10 cellular contexts compared by ENCODE assay signal in the genomic region with DNA sequence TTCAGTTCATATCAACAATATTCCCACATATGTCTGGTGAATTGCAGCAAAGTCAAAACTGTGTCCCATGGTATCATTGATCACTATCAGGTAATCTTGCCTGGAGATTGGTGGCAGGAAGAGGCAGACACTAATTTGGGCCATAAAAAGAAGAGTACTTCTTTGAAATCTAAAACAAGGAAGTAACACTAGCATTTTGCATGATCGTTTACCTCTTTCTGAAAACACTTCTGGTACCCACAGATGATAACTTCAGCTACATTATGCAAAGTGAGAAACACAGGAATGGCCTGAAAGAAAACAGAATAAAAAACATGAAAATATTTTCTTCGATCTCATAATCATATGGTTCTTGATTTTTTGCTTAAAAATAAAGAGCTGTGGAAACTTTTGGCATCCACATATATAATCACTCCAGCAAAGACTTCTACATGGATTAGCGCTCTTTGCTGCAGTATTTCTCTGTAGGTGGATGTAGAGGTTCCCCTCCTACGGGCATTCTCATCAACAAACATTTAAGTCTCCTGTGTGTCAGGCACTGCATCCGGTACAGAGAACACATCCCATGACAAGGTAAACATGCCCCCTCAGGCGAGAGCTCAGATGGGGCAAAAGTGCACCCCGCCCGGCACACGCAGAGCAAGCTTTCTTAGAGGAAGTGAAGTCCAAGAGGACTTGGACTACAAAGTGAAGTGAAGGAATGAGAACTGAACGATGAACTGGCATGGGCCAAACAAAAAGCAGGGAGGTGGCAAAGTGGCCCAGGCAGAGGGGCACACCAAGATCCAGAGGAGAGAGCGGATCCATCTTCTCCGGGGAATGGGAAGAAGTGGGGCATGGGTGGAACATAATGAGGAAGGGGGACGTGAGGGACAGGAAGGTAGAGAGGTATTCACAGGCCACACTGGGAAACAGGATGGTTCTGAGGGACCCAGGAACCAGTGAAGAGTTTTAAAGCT.
DNase-seq lines count a peak whose midpoint lies in the region; ATAC-seq, FAIRE-seq and TF ChIP-seq lines count a peak whose summit lies in the region.
"Had no signal": no experiment of that assay in that cellular context is flagged by ENCODE, and none has a peak within 500 bp of the region (broad histone marks: within the 10 kb centered on the region; RNA-seq: fewer than 3 reads in every experiment).

No MANE protein-coding gene starts in this region.

- DNase-seq in GM18507 (ENCODE audit: extremely low spot score, insufficient read length, low read depth) (no peak), PC-9 (no peak), mucosa of descending colon (peak in 2 of 3 donors; percentile 29 to 58), cortex of kidney (lab: John Stamatoyannopoulos, UW) (no peak), OCI-M2 (lab: John Stamatoyannopoulos, UW; ENCODE audit: unreplicated experiment) (no peak)
- DNase-seq: NCI-H2171, occipital lobe had no signal

- no peaks in the 10 kb centered on the region for H4K20me1 ChIP-seq in PC-9 (ENCODE audit: insufficient read depth)

- POLR2A ChIA-PET in PC-9 (lab: Charles Lee; ENCODE audit: unreplicated experiment): no interaction called here

- FAIRE-seq in GM18507 (lab: Jason Lieb, UNC): peak; percentile 15
- FAIRE-seq: K562 had no signal

- no TSS peak for BruUV-seq in PC-9 (replicated peaks; lab: Mats Ljungman, UMichigan)

- ATAC-seq in GM21529 (IDR thresholded peaks at IDR 0.05; ENCODE audit: unreplicated experiment) (peak; percentile 65), mucosa of descending colon (peak; percentile 68), HG03097 (IDR thresholded peaks at IDR 0.05; ENCODE audit: low FRiP score, unreplicated experiment) (no peak)
- ATAC-seq: K562 had no signal

- peaks cover 43% of the 10 kb centered on the region for H3K4me1 ChIP-seq in PC-9 (replicated peaks; ENCODE audit: insufficient read depth)
- no peaks in the 10 kb centered on the region for H3K4me1 ChIP-seq in mucosa of descending colon (ENCODE audit: low read depth)

- no peaks in the 10 kb centered on the region for H3K27me3 ChIP-seq in PC-9 (ENCODE audit: insufficient read depth, low read depth)

- H3K27ac ChIP-seq in PC-9: peak overlapping the region; percentile 58; the same call in 1 of the 2 replicates

- H3K4me3 ChIP-seq in PC-9 (no peak overlapping the region), mucosa of descending colon (no peak overlapping the region)
- H3K4me3 ChIP-seq: K562 had no signal

- H3K9me3 ChIP-seq in PC-9 (ENCODE audit: insufficient read depth, low read depth) (no peaks in the 10 kb centered on the region), mucosa of descending colon (no peaks in the 10 kb centered on the region)

- no peak overlapping the region for H3K4me2 ChIP-seq in PC-9

- no peak overlapping the region for H2AFZ ChIP-seq in PC-9

- H3K79me2 ChIP-seq in PC-9 (ENCODE audit: low read depth): no peaks in the 10 kb centered on the region

- H3K36me3 ChIP-seq in PC-9 (ENCODE audit: low read depth): no peaks in the 10 kb centered on the region
- no peaks in the 10 kb centered on the region for H3K36me3 ChIP-seq in mucosa of descending colon (ENCODE audit: low read depth)

- peaks cover 20% of the 10 kb centered on the region; the same call in 1 of the 2 replicates for H3F3A ChIP-seq in PC-9 (ENCODE audit: insufficient read depth, low read depth)

- intact Hi-C loops in PC-9 (cut with micrococcal nuclease; ENCODE audit: unreplicated experiment) (no loop called here), mucosa of descending colon (cut with DNase I, micrococcal nuclease) (no loop called here)

- no peaks in the 10 kb centered on the region for H3K9me2 ChIP-seq in PC-9 (ENCODE audit: insufficient read depth)

- CTCF ChIA-PET in PC-9 (lab: Charles Lee): no interaction called here

- TF ChIP-seq CTCF in PC-9 (conservative IDR thresholded peaks at IDR 0.05) (no peak), mucosa of descending colon (IDR thresholded peaks at IDR 0.05) (no peak)

Comparison
In these comparisons a context has a peak if more than half of its experiments do, and no peak if none do; other contexts are left out.
1. DNase-seq: peak in mucosa of descending colon (2 of 3); none in GM18507 (single experiment), PC-9 (0 of 2), cortex of kidney (single experiment) and OCI-M2 (single experiment).